ENCODE assay signal across 7 cellular contexts in the genomic region with DNA sequence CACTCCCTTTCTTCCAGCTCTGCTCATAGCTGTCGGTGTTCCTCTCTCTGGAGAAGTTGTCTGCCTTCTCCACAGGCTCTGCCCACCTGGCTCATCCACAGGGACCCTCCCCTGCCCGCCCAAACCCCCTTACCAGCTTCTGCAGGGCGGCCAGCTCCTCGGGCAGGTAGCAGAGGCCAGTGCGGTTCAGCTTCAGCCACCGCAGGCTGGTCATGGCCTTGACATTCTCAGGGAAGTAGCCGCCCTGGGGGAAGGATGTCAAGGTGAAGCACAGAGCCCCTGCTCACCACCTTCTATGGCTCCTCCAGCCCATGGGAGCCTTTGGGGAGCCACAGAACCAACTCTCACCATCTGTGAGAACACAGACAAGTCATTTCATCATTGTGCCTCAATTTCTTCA. TPM values are rescaled to one million over a fixed set of nuclear protein-coding genes. Genes with fewer than 3 reads are reported as not detected.
A peak's percentile ranks its signal among the peaks of the same experiment; 100 is the strongest.
DNase-seq lines count a peak whose midpoint lies in the region; ATAC-seq and TF ChIP-seq lines count a peak whose summit lies in the region.
"Had no signal": no experiment of that assay in that cellular context is flagged by ENCODE, and none has a peak within 500 bp of the region (broad histone marks: within the 10 kb centered on the region; RNA-seq: fewer than 3 reads in every experiment).

No MANE protein-coding gene starts in this region.

- H3K27ac ChIP-seq in GM23338 (ENCODE audit: low read depth), result peak overlapping the region; percentile 94; the same call in 1 of the 2 replicates

- no peaks in the 10 kb centered on the region for H3K9me2 ChIP-seq in GM23338 (ENCODE audit: insufficient read depth)

- DNase-seq in GM23338 (ENCODE audit: low spot score) (no peak), HAP-1 (ENCODE audit: low spot score in 2 of 2) (no peak), SW 1271 (lab: John Stamatoyannopoulos, UW) (no peak)
- no peak for DNase-seq in activated naive CD8-positive, alpha-beta T cell treated with anti-CD3 and anti-CD28 coated beads for 36 hours
- DNase-seq in natural killer cell treated with Interleukin-12 subunit alpha and Interleukin-12 subunit beta and Interleukin-15 and Interleukin-18, amount 100 ng/mL, for 72 hours (ENCODE audit: low spot score), result no peak
- DNase-seq: SJCRH30 had no signal

- no peak overlapping the region for H2AFZ ChIP-seq in GM23338

- H3K4me1 ChIP-seq in GM23338 (ENCODE audit: insufficient read depth), result peaks cover 20% of the 10 kb centered on the region
- H3K4me1 ChIP-seq in HAP-1, result peaks cover 25% of the 10 kb centered on the region

- H3K9me3 Mint-ChIP-seq in GM23338, result no peaks in the 10 kb centered on the region
- H3K9me3 Mint-ChIP-seq in activated naive CD8-positive, alpha-beta T cell treated with anti-CD3 and anti-CD28 coated beads for 36 hours, result no peaks in the 10 kb centered on the region
- no peaks in the 10 kb centered on the region for H3K9me3 Mint-ChIP-seq in natural killer cell treated with Interleukin-12 subunit alpha and Interleukin-12 subunit beta and Interleukin-15 and Interleukin-18, amount 100 ng/mL, for 72 hours

- peak overlapping the region; percentile 99 for H3K4me2 ChIP-seq in GM23338

- peaks cover 18% of the 10 kb centered on the region for H3F3A ChIP-seq in GM23338 (replicated peaks; ENCODE audit: low read depth)

- H4K20me1 ChIP-seq in GM23338 (replicated peaks; ENCODE audit: insufficient read depth), result peaks cover 4% of the 10 kb centered on the region

- no peak for ATAC-seq in GM23338
- no peak for ATAC-seq in natural killer cell treated with Interleukin-12 subunit alpha and Interleukin-12 subunit beta and Interleukin-15 and Interleukin-18, amount 100 ng/mL, for 72 hours
- no peak for ATAC-seq in GM21390 (IDR thresholded peaks at IDR 0.05; ENCODE audit: unreplicated experiment)

- H3K27me3 Mint-ChIP-seq in GM23338 (ENCODE audit: insufficient read depth, low read depth, poor library complexity), result peaks cover 2% of the 10 kb centered on the region
- H3K27me3 Mint-ChIP-seq in activated naive CD8-positive, alpha-beta T cell treated with anti-CD3 and anti-CD28 coated beads for 36 hours, result no peaks in the 10 kb centered on the region
- no peaks in the 10 kb centered on the region for H3K27me3 Mint-ChIP-seq in natural killer cell treated with Interleukin-12 subunit alpha and Interleukin-12 subunit beta and Interleukin-15 and Interleukin-18, amount 100 ng/mL, for 72 hours

- peaks cover 26% of the 10 kb centered on the region for H3K4me1 Mint-ChIP-seq in GM23338
- H3K4me1 Mint-ChIP-seq in activated naive CD8-positive, alpha-beta T cell treated with anti-CD3 and anti-CD28 coated beads for 36 hours, result peaks cover 21% of the 10 kb centered on the region
- peaks cover 11 to 22% of the 10 kb centered on the region in 2 donors for H3K4me1 Mint-ChIP-seq in natural killer cell treated with Interleukin-12 subunit alpha and Interleukin-12 subunit beta and Interleukin-15 and Interleukin-18, amount 100 ng/mL, for 72 hours (ENCODE audit: low read depth in 2 of 2)

- peak overlapping the region; percentile 95 for H3K4me3 Mint-ChIP-seq in GM23338
- peak overlapping the region; percentile 99 for H3K4me3 Mint-ChIP-seq in activated naive CD8-positive, alpha-beta T cell treated with anti-CD3 and anti-CD28 coated beads for 36 hours
- H3K4me3 Mint-ChIP-seq in natural killer cell treated with Interleukin-12 subunit alpha and Interleukin-12 subunit beta and Interleukin-15 and Interleukin-18, amount 100 ng/mL, for 72 hours, result peak overlapping the region; percentile 95

- peaks cover 27% of the 10 kb centered on the region for H3K79me2 ChIP-seq in GM23338 (replicated peaks; ENCODE audit: insufficient read depth)

- H3K27ac Mint-ChIP-seq in GM23338, result peak overlapping the region; percentile 98
- H3K27ac Mint-ChIP-seq in activated naive CD8-positive, alpha-beta T cell treated with anti-CD3 and anti-CD28 coated beads for 36 hours, result peak overlapping the region; percentile 34
- H3K27ac Mint-ChIP-seq in natural killer cell treated with Interleukin-12 subunit alpha and Interleukin-12 subunit beta and Interleukin-15 and Interleukin-18, amount 100 ng/mL, for 72 hours, result peak overlapping the region in 1 of 2 donors; percentile 97

- peaks cover 41% of the 10 kb centered on the region for H3K36me3 Mint-ChIP-seq in GM23338 (ENCODE audit: low read depth)
- H3K36me3 Mint-ChIP-seq in activated naive CD8-positive, alpha-beta T cell treated with anti-CD3 and anti-CD28 coated beads for 36 hours, result peaks cover 5% of the 10 kb centered on the region
- H3K36me3 Mint-ChIP-seq in natural killer cell treated with Interleukin-12 subunit alpha and Interleukin-12 subunit beta and Interleukin-15 and Interleukin-18, amount 100 ng/mL, for 72 hours, result no peaks in the 10 kb centered on the region

- in situ Hi-C loops in HAP-1 (cut with MboI; ENCODE audit: low sequenced_read_pairs), result no loop called here

- no peaks in the 10 kb centered on the region for H3K9me3 ChIP-seq in HAP-1
- H3K9me3 ChIP-seq: SJCRH30 had no signal

- H3K4me3 ChIP-seq in GM23338 (peak overlapping the region; percentile 88), HAP-1 (no peak overlapping the region)

- peaks cover 12% of the 10 kb centered on the region for H3K36me3 ChIP-seq in GM23338 (ENCODE audit: insufficient read depth)
- H3K36me3 ChIP-seq in HAP-1 (replicated peaks), result peaks cover 40% of the 10 kb centered on the region

- no peaks in the 10 kb centered on the region for H3K27me3 ChIP-seq in GM23338 (ENCODE audit: insufficient read depth)
- no peaks in the 10 kb centered on the region for H3K27me3 ChIP-seq in HAP-1 (ENCODE audit: low read depth)
- H3K27me3 ChIP-seq: SJCRH30 had no signal

- TF ChIP-seq CTCF in GM23338 (conservative IDR thresholded peaks at IDR 0.05; ENCODE audit: low read depth in 2 of 2), result no peak

TF ChIP-seq in GM23338, 12 proteins besides CTCF, POLR2A, EP300 and RAD21 (continues in another document):
- TF ChIP-seq, protein P1, sequence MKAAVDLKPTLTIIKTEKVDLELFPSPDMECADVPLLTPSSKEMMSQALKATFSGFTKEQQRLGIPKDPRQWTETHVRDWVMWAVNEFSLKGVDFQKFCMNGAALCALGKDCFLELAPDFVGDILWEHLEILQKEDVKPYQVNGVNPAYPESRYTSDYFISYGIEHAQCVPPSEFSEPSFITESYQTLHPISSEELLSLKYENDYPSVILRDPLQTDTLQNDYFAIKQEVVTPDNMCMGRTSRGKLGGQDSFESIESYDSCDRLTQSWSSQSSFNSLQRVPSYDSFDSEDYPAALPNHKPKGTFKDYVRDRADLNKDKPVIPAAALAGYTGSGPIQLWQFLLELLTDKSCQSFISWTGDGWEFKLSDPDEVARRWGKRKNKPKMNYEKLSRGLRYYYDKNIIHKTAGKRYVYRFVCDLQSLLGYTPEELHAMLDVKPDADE (IDR thresholded peaks at IDR 0.05), result no peak
- TF ChIP-seq CREB1 (CRISPR knock-in tag; IDR thresholded peaks at IDR 0.05; ENCODE audit: low read depth), result no peak
- TF ChIP-seq EZH2phosphoT487 (IDR thresholded peaks at IDR 0.05; ENCODE audit: unreplicated experiment), result no peak
- no peak for TF ChIP-seq ZNF114 (CRISPR knock-in tag; IDR thresholded peaks at IDR 0.05)

RNA-seq across cellular contexts. Expression of a gene that starts 1.8 kb away (rescaled TPM):
- total RNA-seq in GM23338 (2014; rRNA removed; shearing (Covaris generic)), result 262 and 373 TPM in 2 replicates
- 173 and 175 TPM in 2 replicates for polyA plus RNA-seq in GM23338 (2016; fragmentation: Nextera tagmentation; extraction: Ambion mirVana)
- 100 to 1,000 TPM; 237 to 242 TPM for total RNA-seq in activated naive CD8-positive, alpha-beta T cell treated with anti-CD3 and anti-CD28 coated beads for 36 hours
- total RNA-seq in natural killer cell treated with Interleukin-12 subunit alpha and Interleukin-12 subunit beta and Interleukin-15 and Interleukin-18, amount 100 ng/mL, for 72 hours, result 100 to 1,000 TPM; 247 to 285 TPM

RNA-seq across cellular contexts. Expression of a gene that starts 3.7 kb away (rescaled TPM):
- total RNA-seq in GM23338 (2014; rRNA removed; shearing (Covaris generic)), result 24.9 and 26.5 TPM in 2 replicates
- 4.9 and 8.2 TPM in 2 replicates for polyA plus RNA-seq in GM23338 (2016; fragmentation: Nextera tagmentation; extraction: Ambion mirVana)
- total RNA-seq in activated naive CD8-positive, alpha-beta T cell treated with anti-CD3 and anti-CD28 coated beads for 36 hours, result 1 to 10 TPM; 3.2 to 4.3 TPM
- total RNA-seq in natural killer cell treated with Interleukin-12 subunit alpha and Interleukin-12 subunit beta and Interleukin-15 and Interleukin-18, amount 100 ng/mL, for 72 hours, result 1 to 10 TPM; 6.8 to 8.1 TPM

RNA-seq across cellular contexts. Expression of a gene that starts 31.3 kb away (rescaled TPM):
- total RNA-seq in GM23338 (2014; rRNA removed; shearing (Covaris generic)), result 118 and 129 TPM in 2 replicates
- 5.9 TPM in 2 replicates for polyA plus RNA-seq in GM23338 (2016; fragmentation: Nextera tagmentation; extraction: Ambion mirVana)
- total RNA-seq in activated naive CD8-positive, alpha-beta T cell treated with anti-CD3 and anti-CD28 coated beads for 36 hours, result 10 to 100 TPM; 13.7 to 15.2 TPM
- total RNA-seq in natural killer cell treated with Interleukin-12 subunit alpha and Interleukin-12 subunit beta and Interleukin-15 and Interleukin-18, amount 100 ng/mL, for 72 hours, result 10 to 100 TPM; 16.6 to 23.0 TPM

RNA-seq across cellular contexts. Expression of a gene that starts 58.0 kb away (rescaled TPM):
- total RNA-seq in GM23338 (2014; rRNA removed; shearing (Covaris generic)), result 60.2 and 76.7 TPM in 2 replicates
- 21.7 and 24.9 TPM in 2 replicates for polyA plus RNA-seq in GM23338 (2016; fragmentation: Nextera tagmentation; extraction: Ambion mirVana)
- total RNA-seq in activated naive CD8-positive, alpha-beta T cell treated with anti-CD3 and anti-CD28 coated beads for 36 hours, result 10 to 100 TPM; 55.4 to 56.9 TPM
- 100 to 1,000 TPM in 1 of 2 donors, 10 to 100 TPM in 1; 65.6 to 144 TPM for total RNA-seq in natural killer cell treated with Interleukin-12 subunit alpha and Interleukin-12 subunit beta and Interleukin-15 and Interleukin-18, amount 100 ng/mL, for 72 hours

RNA-seq across cellular contexts. Expression of a gene that starts 58.3 kb away (rescaled TPM):
- total RNA-seq in GM23338 (2014; rRNA removed; shearing (Covaris generic)), result 19.0 and 20.1 TPM in 2 replicates
- 1.5 and 1.6 TPM in 2 replicates for polyA plus RNA-seq in GM23338 (2016; fragmentation: Nextera tagmentation; extraction: Ambion mirVana)
- 10 to 100 TPM; 19.4 TPM for total RNA-seq in activated naive CD8-positive, alpha-beta T cell treated with anti-CD3 and anti-CD28 coated beads for 36 hours
- 10 to 100 TPM; 29.1 to 32.1 TPM for total RNA-seq in natural killer cell treated with Interleukin-12 subunit alpha and Interleukin-12 subunit beta and Interleukin-15 and Interleukin-18, amount 100 ng/mL, for 72 hours
